31 cellular contexts compared by ENCODE assay signal in the genomic region with DNA sequence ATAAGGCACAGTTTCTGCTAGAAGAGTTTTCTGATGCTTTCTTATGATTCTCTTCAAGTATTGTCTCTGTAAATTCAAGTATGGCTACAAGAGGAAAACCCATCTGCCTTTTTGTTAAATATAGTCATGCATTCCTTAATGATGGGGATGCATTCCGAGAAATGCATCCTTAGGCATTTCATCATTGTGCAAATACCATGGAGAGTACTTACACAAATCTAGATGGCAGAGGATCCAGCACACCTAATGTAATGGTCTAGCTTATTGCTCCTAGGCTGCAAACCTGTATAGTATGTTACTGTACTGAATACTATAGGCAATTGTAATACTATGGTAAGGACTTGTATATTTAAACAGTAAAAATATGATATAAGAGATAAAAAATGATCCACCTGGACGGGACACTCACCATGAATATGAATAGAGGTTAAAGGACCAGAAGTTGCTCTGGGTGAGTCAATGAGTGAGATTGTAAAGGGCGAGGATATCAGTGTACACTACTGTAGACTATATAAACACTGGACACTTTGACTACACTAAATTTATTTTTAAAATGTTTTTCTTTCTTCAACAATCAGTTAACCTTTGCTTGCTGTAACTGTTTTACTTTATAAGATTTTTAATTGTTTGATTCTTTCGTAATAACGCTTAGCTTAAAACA.
DNase-seq lines count a peak whose midpoint lies in the region; FAIRE-seq and TF ChIP-seq lines count a peak whose summit lies in the region.
"Had no signal": no experiment of that assay in that cellular context is flagged by ENCODE, and none has a peak within 500 bp of the region (broad histone marks: within the 10 kb centered on the region; RNA-seq: fewer than 3 reads in every experiment).

No MANE protein-coding gene starts in this region.

- H3F3A ChIP-seq in GM23248 (ENCODE audit: insufficient read depth), result peaks cover 17% of the 10 kb centered on the region; the same call in 1 of the 2 replicates

- no peak overlapping the region for H3K4me3 Mint-ChIP-seq in glutamatergic neuron (ENCODE audit: unreplicated experiment)
- H3K4me3 Mint-ChIP-seq: activated CD4-positive, alpha-beta memory T cell treated with anti-CD3 and anti-CD28 coated beads for 36 hours; activated naive CD4-positive, alpha-beta T cell treated with anti-CD3 and anti-CD28 coated beads, Interleukin-2, amount 10 ng/mL, durations not matched to agents 7 days and 5 days; activated T-helper 1 cell treated with anti-CD3 and anti-CD28 coated beads, Interleukin-12 subunit alpha, Interleukin-12 subunit beta, Interleukin-2, Interleukin-4 antibody, amounts not matched to agents 30 ng/mL and 10 ng/mL and 1 ng/mL, durations not matched to agents 14 hours and 24 hours and 36 hours; CD4-positive, CD25-positive, alpha-beta regulatory T cell; naive thymus-derived CD8-positive, alpha-beta T cell; stimulated activated memory B cell treated with anti-CD40 and anti-IgM and Interleukin-4, amounts not matched to agents 10 μg/mL and 1 μg/mL and 100 μg/mL, for 72 hours had no signal

- H3K36me3 Mint-ChIP-seq in glutamatergic neuron (ENCODE audit: unreplicated experiment), result no peaks in the 10 kb centered on the region

- H3K36me3 ChIP-seq in GM23248 (ENCODE audit: low read depth), result no peaks in the 10 kb centered on the region
- no peaks in the 10 kb centered on the region for H3K36me3 ChIP-seq in small intestine (ENCODE audit: control insufficient read depth in 2 of 2, insufficient read depth in 2 of 2, low read length in 2 of 2)
- no peaks in the 10 kb centered on the region for H3K36me3 ChIP-seq in spleen
- H3K36me3 ChIP-seq: breast epithelium, gastrocnemius medialis, SJSA1, upper lobe of right lung had no signal

- intact Hi-C loops in spleen (cut with DNase I; ENCODE audit: low total_unique reads), result no loop called here

- no peaks in the 10 kb centered on the region for H3K4me1 Mint-ChIP-seq in glutamatergic neuron (ENCODE audit: low read depth, unreplicated experiment)
- H3K4me1 Mint-ChIP-seq: activated naive CD4-positive, alpha-beta T cell treated with anti-CD3 and anti-CD28 coated beads, Interleukin-2, amount 10 ng/mL, durations not matched to agents 7 days and 5 days; stimulated activated memory B cell treated with anti-CD40 and anti-IgM and Interleukin-4, amounts not matched to agents 10 μg/mL and 1 μg/mL and 100 μg/mL, for 72 hours had no signal

- H3K4me1 ChIP-seq in GM23248 (ENCODE audit: insufficient read depth) (peaks cover 20% of the 10 kb centered on the region), small intestine (ENCODE audit: control insufficient read depth in 2 of 2, insufficient read depth in 1 of 2, low read depth in 1 of 2, low read length in 1 of 2) (no peaks in the 10 kb centered on the region), spleen (no peaks in the 10 kb centered on the region)
- H3K4me1 ChIP-seq: breast epithelium, gastrocnemius medialis, upper lobe of right lung had no signal

- H3K27ac ChIP-seq in GM23248 (no peak overlapping the region), small intestine (ENCODE audit: low read depth in 1 of 2, low read length in 1 of 2) (no peak overlapping the region), spleen (no peak overlapping the region)
- H3K27ac ChIP-seq: breast epithelium, gastrocnemius medialis, SJSA1, upper lobe of right lung had no signal

- in situ Hi-C loops in GM23248 (cut with MboI), result no loop called here

- no peak overlapping the region for H2AFZ ChIP-seq in GM23248

- H3K9ac ChIP-seq in GM23248, result no peak overlapping the region

- no peaks in the 10 kb centered on the region for H3K9me2 ChIP-seq in GM23248 (ENCODE audit: insufficient read depth)

- H3K27ac Mint-ChIP-seq in glutamatergic neuron (ENCODE audit: unreplicated experiment), result no peak overlapping the region
- H3K27ac Mint-ChIP-seq: activated CD4-positive, alpha-beta memory T cell treated with anti-CD3 and anti-CD28 coated beads for 36 hours; activated naive CD4-positive, alpha-beta T cell treated with anti-CD3 and anti-CD28 coated beads, Interleukin-2, amount 10 ng/mL, durations not matched to agents 7 days and 5 days; activated T-helper 1 cell treated with anti-CD3 and anti-CD28 coated beads, Interleukin-12 subunit alpha, Interleukin-12 subunit beta, Interleukin-2, Interleukin-4 antibody, amounts not matched to agents 30 ng/mL and 10 ng/mL and 1 ng/mL, durations not matched to agents 14 hours and 24 hours and 36 hours; CD4-positive, CD25-positive, alpha-beta regulatory T cell; naive thymus-derived CD8-positive, alpha-beta T cell; stimulated activated memory B cell treated with anti-CD40 and anti-IgM and Interleukin-4, amounts not matched to agents 10 μg/mL and 1 μg/mL and 100 μg/mL, for 72 hours had no signal

- no peak overlapping the region for H3K4me3 ChIP-seq in GM23248
- H3K4me3 ChIP-seq in fibroblast of pulmonary artery (replicated peaks; ENCODE audit: low read depth, low read length), result no peak overlapping the region
- no peak overlapping the region for H3K4me3 ChIP-seq in small intestine (ENCODE audit: low read depth in 1 of 2, low read length in 2 of 2)
- no peak overlapping the region for H3K4me3 ChIP-seq in spleen
- H3K4me3 ChIP-seq: breast epithelium, gastrocnemius medialis, SJSA1, upper lobe of right lung had no signal

- FAIRE-seq in TTC549 (lab: Jason Lieb, UNC), result peak; percentile 50
- FAIRE-seq in small intestine (lab: Jason Lieb, UNC), result peak; percentile 10
- FAIRE-seq in GM12891 (lab: Jason Lieb, UNC), result no peak
- FAIRE-seq: colon, H1, islet of Langerhans had no signal

- H4K20me1 ChIP-seq in GM23248 (ENCODE audit: insufficient read depth), result no peaks in the 10 kb centered on the region

- no peak overlapping the region for H3K4me2 ChIP-seq in GM23248 (ENCODE audit: unreplicated experiment)

- TF ChIP-seq CTCF in fibroblast of pulmonary artery (IDR thresholded peaks at IDR 0.05; ENCODE audit: low read length, missing control alignments) (no peak), glutamatergic neuron (IDR thresholded peaks at IDR 0.05; ENCODE audit: partially characterized antibody, unreplicated experiment) (no peak), spleen (IDR thresholded peaks at IDR 0.05 in 8 of 11, conservative IDR thresholded peaks at IDR 0.05 in 3 of 11) (no peak)

- 94% methylated on average over 5 of the region's 5 CpGs for WGBS in GM23248 (ENCODE audit: low coverage in 1 of 2, low lambda C conversion rate in 2 of 2, missing lambda C conversion rate in 2 of 2), 2 experiments
- WGBS in small intestine, 3 donors, result 94 to 95% (median 95%) methylated on average over 5 of the region's 5 CpGs
- 95 to 99% (median 96%) methylated on average over 5 of the region's 5 CpGs for WGBS in spleen, 5 donors

- no peaks in the 10 kb centered on the region for H3K27me3 ChIP-seq in GM23248 (replicated peaks; ENCODE audit: insufficient read depth)
- H3K27me3 ChIP-seq in small intestine (ENCODE audit: control insufficient read depth in 2 of 2, insufficient read depth in 2 of 2, low read length in 2 of 2), result no peaks in the 10 kb centered on the region
- H3K27me3 ChIP-seq in spleen (replicated peaks in 1 of 7), result no peaks in the 10 kb centered on the region
- H3K27me3 ChIP-seq: breast epithelium, gastrocnemius medialis, SJSA1, upper lobe of right lung had no signal

- H3K27me3 Mint-ChIP-seq in glutamatergic neuron (ENCODE audit: unreplicated experiment), result no peaks in the 10 kb centered on the region
- H3K27me3 Mint-ChIP-seq: activated CD4-positive, alpha-beta memory T cell treated with anti-CD3 and anti-CD28 coated beads for 36 hours; activated naive CD4-positive, alpha-beta T cell treated with anti-CD3 and anti-CD28 coated beads, Interleukin-2, amount 10 ng/mL, durations not matched to agents 7 days and 5 days; CD4-positive, CD25-positive, alpha-beta regulatory T cell; naive thymus-derived CD8-positive, alpha-beta T cell; stimulated activated memory B cell treated with anti-CD40 and anti-IgM and Interleukin-4, amounts not matched to agents 10 μg/mL and 1 μg/mL and 100 μg/mL, for 72 hours had no signal

- peak; percentile 52 for DNase-seq in GM23248
- peak; percentile 40 for DNase-seq in fibroblast of pulmonary artery (ENCODE audit: low read depth)
- no peak for DNase-seq in small intestine
- DNase-seq in GM12891 (ENCODE audit: insufficient read length, low spot score), result no peak
- DNase-seq in glutamatergic neuron, result no peak
- DNase-seq in spleen, result no peak
- DNase-seq: activated CD4-positive, alpha-beta memory T cell treated with anti-CD3 and anti-CD28 coated beads for 36 hours; activated CD8-positive, alpha-beta memory T cell treated with anti-CD3 and anti-CD28 coated beads, Interleukin-2, amount 50 U/mL, for 4 hours; activated naive CD4-positive, alpha-beta T cell treated with anti-CD3 and anti-CD28 coated beads, Interleukin-2, amount 10 ng/mL, durations not matched to agents 7 days and 5 days; amygdala; CD4-positive, CD25-positive, alpha-beta regulatory T cell; effector CD8-positive, alpha-beta T cell; erythroblast; gastrocnemius medialis; hypothalamus; midbrain; naive thymus-derived CD8-positive, alpha-beta T cell; NCI-H1092 treated with DMSO at 0.1 percent for 48 hours; NCI-H187; NCI-H526 treated with DMSO at 0.1 percent for 48 hours; stimulated activated CD4-positive, alpha-beta T cell treated with anti-CD3 and anti-CD28 coated beads, Interleukin-4, amount 100 ng/mL, for 4 hours; T-helper 1 cell; upper lobe of right lung had no signal

- TF ChIP-seq POLR2A in GM12891 (IDR thresholded peaks at IDR 0.05; ENCODE audit: low read depth, low read length) (no peak), spleen (IDR thresholded peaks at IDR 0.05) (no peak)

- H3K9me3 Mint-ChIP-seq in glutamatergic neuron (ENCODE audit: unreplicated experiment), result no peaks in the 10 kb centered on the region
- H3K9me3 Mint-ChIP-seq: activated CD4-positive, alpha-beta memory T cell treated with anti-CD3 and anti-CD28 coated beads for 36 hours; activated naive CD4-positive, alpha-beta T cell treated with anti-CD3 and anti-CD28 coated beads, Interleukin-2, amount 10 ng/mL, durations not matched to agents 7 days and 5 days; activated T-helper 1 cell treated with anti-CD3 and anti-CD28 coated beads, Interleukin-12 subunit alpha, Interleukin-12 subunit beta, Interleukin-2, Interleukin-4 antibody, amounts not matched to agents 30 ng/mL and 10 ng/mL and 1 ng/mL, durations not matched to agents 14 hours and 24 hours and 36 hours; naive thymus-derived CD8-positive, alpha-beta T cell; stimulated activated memory B cell treated with anti-CD40 and anti-IgM and Interleukin-4, amounts not matched to agents 10 μg/mL and 1 μg/mL and 100 μg/mL, for 72 hours had no signal

- no peaks in the 10 kb centered on the region for H3K79me2 ChIP-seq in GM23248 (ENCODE audit: insufficient read depth)

- H3K9me3 ChIP-seq in GM23248 (ENCODE audit: low read depth), result no peaks in the 10 kb centered on the region
- no peaks in the 10 kb centered on the region for H3K9me3 ChIP-seq in small intestine (ENCODE audit: control insufficient read depth, low read depth)
- H3K9me3 ChIP-seq in spleen, result no peaks in the 10 kb centered on the region
- H3K9me3 ChIP-seq: breast epithelium, gastrocnemius medialis, SJSA1, upper lobe of right lung had no signal

TF ChIP-seq in GM12891, 5 proteins besides CTCF, POLR2A, EP300 and RAD21 (continues in another document):
- no peak for TF ChIP-seq POU2F2 (IDR thresholded peaks at IDR 0.05; ENCODE audit: low read depth, low read length)
- no peak for TF ChIP-seq SPI1 (IDR thresholded peaks at IDR 0.05; ENCODE audit: low read depth, low read length)
- no peak for TF ChIP-seq TAF1 (IDR thresholded peaks at IDR 0.05; ENCODE audit: low read depth, low read length)

Comparison
In these comparisons a context has a peak if more than half of its experiments do, and no peak if none do; other contexts are left out.
1. DNase-seq: peak in GM23248 (single experiment) and fibroblast of pulmonary artery (single experiment); none in small intestine (single experiment), GM12891 (single experiment), glutamatergic neuron (single experiment) and spleen (single experiment).